In genomic region chr18:36015629-36016028, GRCh38 we compare ENCODE assay signal across 13 cellular contexts. TPM values are rescaled to one million over a fixed set of nuclear protein-coding genes. Genes with fewer than 3 reads are reported as not detected.
DNase-seq lines count a peak whose midpoint lies in the region; ATAC-seq and TF ChIP-seq lines count a peak whose summit lies in the region.
"Had no signal": no experiment of that assay in that cellular context is flagged by ENCODE, and none has a peak within 500 bp of the region (broad histone marks: within the 10 kb centered on the region; RNA-seq: fewer than 3 reads in every experiment).

No MANE protein-coding gene starts in this region.

- peak; percentile 56 for DNase-seq in NOMO-1 treated with dmso at 0.1 percent for 144 hours (lab: John Stamatoyannopoulos, UW; ENCODE audit: unreplicated experiment)
- no peak for DNase-seq in stimulated activated CD8-positive, alpha-beta memory T cell treated with anti-CD3 and anti-CD28 coated beads, Interleukin-4, amount 100 ng/mL, for 48 hours
- DNase-seq in SK-N-DZ (ENCODE audit: low spot score), result no peak
- DNase-seq in activated T-helper 1 cell treated with anti-CD3 and anti-CD28 coated beads, Interleukin-12 subunit alpha, Interleukin-12 subunit beta, Interleukin-2, Interleukin-4 antibody, amounts not matched to agents 30 ng/mL and 10 ng/mL and 1 ng/mL, durations not matched to agents 14 hours and 24 hours and 36 hours (ENCODE audit: low spot score), result no peak
- no peak for DNase-seq in activated CD8-positive, alpha-beta memory T cell treated with anti-CD3 and anti-CD28 coated beads, Interleukin-2, amount 10 ng/mL, durations not matched to agents 7 days and 5 days
- DNase-seq: CD4-positive, alpha-beta T cell; mesenchymal stem cell; right lobe of liver; WERI-Rb-1 had no signal

- ATAC-seq in GM18505 (IDR thresholded peaks at IDR 0.05; ENCODE audit: unreplicated experiment) (peak; percentile 85), GM21381 (IDR thresholded peaks at IDR 0.05; ENCODE audit: unreplicated experiment) (peak; percentile 92), HG03045 (IDR thresholded peaks at IDR 0.05; ENCODE audit: unreplicated experiment) (peak; percentile 93)
- no peak for ATAC-seq in activated CD8-positive, alpha-beta memory T cell treated with anti-CD3 and anti-CD28 coated beads, Interleukin-2, amount 10 ng/mL, durations not matched to agents 7 days and 5 days
- ATAC-seq: right lobe of liver had no signal

- no peaks in the 10 kb centered on the region for H3K27me3 Mint-ChIP-seq in activated T-helper 1 cell treated with anti-CD3 and anti-CD28 coated beads, Interleukin-12 subunit alpha, Interleukin-12 subunit beta, Interleukin-2, Interleukin-4 antibody, amounts not matched to agents 30 ng/mL and 10 ng/mL and 1 ng/mL, durations not matched to agents 14 hours and 24 hours and 36 hours (ENCODE audit: insufficient read depth)
- H3K27me3 Mint-ChIP-seq in activated CD8-positive, alpha-beta memory T cell treated with anti-CD3 and anti-CD28 coated beads, Interleukin-2, amount 10 ng/mL, durations not matched to agents 7 days and 5 days, result no peaks in the 10 kb centered on the region
- H3K27me3 Mint-ChIP-seq: CD4-positive, alpha-beta T cell had no signal

- no peaks in the 10 kb centered on the region for H3K4me1 Mint-ChIP-seq in activated T-helper 1 cell treated with anti-CD3 and anti-CD28 coated beads, Interleukin-12 subunit alpha, Interleukin-12 subunit beta, Interleukin-2, Interleukin-4 antibody, amounts not matched to agents 30 ng/mL and 10 ng/mL and 1 ng/mL, durations not matched to agents 14 hours and 24 hours and 36 hours (ENCODE audit: low read depth)
- no peaks in the 10 kb centered on the region for H3K4me1 Mint-ChIP-seq in activated CD8-positive, alpha-beta memory T cell treated with anti-CD3 and anti-CD28 coated beads, Interleukin-2, amount 10 ng/mL, durations not matched to agents 7 days and 5 days

- no peak for TF ChIP-seq POLR2A in GM18505 (IDR thresholded peaks at IDR 0.05; ENCODE audit: borderline replicate concordance, extremely low read depth, insufficient read depth, insufficient read length)

- intact Hi-C loops in activated T-helper 1 cell treated with anti-CD3 and anti-CD28 coated beads, Interleukin-12 subunit alpha, Interleukin-12 subunit beta, Interleukin-2, Interleukin-4 antibody, amounts not matched to agents 30 ng/mL and 10 ng/mL and 1 ng/mL, durations not matched to agents 14 hours and 24 hours and 36 hours (cut with micrococcal nuclease), result loop anchor here (2.0 to 5.0 kb wide), 2 partner anchors 113 to 172 kb away; partner anchors contain the start of genes ELP2, MOCOS and SLC39A6

- no peaks in the 10 kb centered on the region for H3K36me3 Mint-ChIP-seq in activated T-helper 1 cell treated with anti-CD3 and anti-CD28 coated beads, Interleukin-12 subunit alpha, Interleukin-12 subunit beta, Interleukin-2, Interleukin-4 antibody, amounts not matched to agents 30 ng/mL and 10 ng/mL and 1 ng/mL, durations not matched to agents 14 hours and 24 hours and 36 hours (ENCODE audit: low read depth)
- no peaks in the 10 kb centered on the region for H3K36me3 Mint-ChIP-seq in activated CD8-positive, alpha-beta memory T cell treated with anti-CD3 and anti-CD28 coated beads, Interleukin-2, amount 10 ng/mL, durations not matched to agents 7 days and 5 days

- no peak overlapping the region for H3K4me3 Mint-ChIP-seq in activated T-helper 1 cell treated with anti-CD3 and anti-CD28 coated beads, Interleukin-12 subunit alpha, Interleukin-12 subunit beta, Interleukin-2, Interleukin-4 antibody, amounts not matched to agents 30 ng/mL and 10 ng/mL and 1 ng/mL, durations not matched to agents 14 hours and 24 hours and 36 hours
- no peak overlapping the region for H3K4me3 Mint-ChIP-seq in activated CD8-positive, alpha-beta memory T cell treated with anti-CD3 and anti-CD28 coated beads, Interleukin-2, amount 10 ng/mL, durations not matched to agents 7 days and 5 days
- H3K4me3 Mint-ChIP-seq: CD4-positive, alpha-beta T cell had no signal

- no peak overlapping the region for H3K27ac Mint-ChIP-seq in activated T-helper 1 cell treated with anti-CD3 and anti-CD28 coated beads, Interleukin-12 subunit alpha, Interleukin-12 subunit beta, Interleukin-2, Interleukin-4 antibody, amounts not matched to agents 30 ng/mL and 10 ng/mL and 1 ng/mL, durations not matched to agents 14 hours and 24 hours and 36 hours
- no peak overlapping the region for H3K27ac Mint-ChIP-seq in activated CD8-positive, alpha-beta memory T cell treated with anti-CD3 and anti-CD28 coated beads, Interleukin-2, amount 10 ng/mL, durations not matched to agents 7 days and 5 days
- H3K27ac Mint-ChIP-seq: activated T-helper 2 cell treated with anti-CD3 and anti-CD28 coated beads, Interferon-gamma antibody, Interleukin-2, Interleukin-4, amounts not matched to agents 10 μg/mL and 5 μg/mL and 100 μg/mL, durations not matched to agents 14 hours and 24 hours and 36 hours; CD4-positive, alpha-beta T cell had no signal

- no peaks in the 10 kb centered on the region for H3K9me3 Mint-ChIP-seq in activated T-helper 1 cell treated with anti-CD3 and anti-CD28 coated beads, Interleukin-12 subunit alpha, Interleukin-12 subunit beta, Interleukin-2, Interleukin-4 antibody, amounts not matched to agents 30 ng/mL and 10 ng/mL and 1 ng/mL, durations not matched to agents 14 hours and 24 hours and 36 hours
- no peaks in the 10 kb centered on the region for H3K9me3 Mint-ChIP-seq in activated CD8-positive, alpha-beta memory T cell treated with anti-CD3 and anti-CD28 coated beads, Interleukin-2, amount 10 ng/mL, durations not matched to agents 7 days and 5 days (ENCODE audit: low read depth)
- H3K9me3 Mint-ChIP-seq: activated T-helper 2 cell treated with anti-CD3 and anti-CD28 coated beads, Interferon-gamma antibody, Interleukin-2, Interleukin-4, amounts not matched to agents 10 μg/mL and 5 μg/mL and 100 μg/mL, durations not matched to agents 14 hours and 24 hours and 36 hours; CD4-positive, alpha-beta T cell had no signal

- CTCF ChIA-PET in activated CD8-positive, alpha-beta memory T cell treated with anti-CD3 and anti-CD28 coated beads, Interleukin-2, amount 10 ng/mL, durations not matched to agents 7 days and 5 days (lab: Charles Lee), result no interaction called here

RNA-seq across cellular contexts. Expression of gene RPRD1A, which starts 51.7 kb away (rescaled TPM):
- 101 and 103 TPM in 2 replicates for polyA plus RNA-seq in SK-N-DZ (2014; cell fraction: cytosol; rRNA removed)
- 439 and 455 TPM in 2 replicates for polyA plus RNA-seq in SK-N-DZ (2014; cell fraction: nucleus; rRNA removed)
- 20.5 and 24.8 TPM in 2 replicates for total RNA-seq in activated T-helper 1 cell treated with anti-CD3 and anti-CD28 coated beads, Interleukin-12 subunit alpha, Interleukin-12 subunit beta, Interleukin-2, Interleukin-4 antibody, amounts not matched to agents 30 ng/mL and 10 ng/mL and 1 ng/mL, durations not matched to agents 14 hours and 24 hours and 36 hours
- 10 to 100 TPM; 26.2 to 33.4 TPM for total RNA-seq in activated CD8-positive, alpha-beta memory T cell treated with anti-CD3 and anti-CD28 coated beads, Interleukin-2, amount 10 ng/mL, durations not matched to agents 7 days and 5 days
